In genomic region chrX:121569609-121570008, GRCh38 we compare ENCODE assay signal across 17 cellular contexts.
A peak's percentile ranks its signal among the peaks of the same experiment; 100 is the strongest.
DNase-seq lines count a peak whose midpoint lies in the region; ATAC-seq and TF ChIP-seq lines count a peak whose summit lies in the region.
"Had no signal": no experiment of that assay in that cellular context is flagged by ENCODE, and none has a peak within 500 bp of the region (broad histone marks: within the 10 kb centered on the region; RNA-seq: fewer than 3 reads in every experiment).

No MANE protein-coding gene starts in this region.

- intact Hi-C loops in dorsolateral prefrontal cortex (cut with DNase I), result no loop called here

- peak; percentile 82 for ATAC-seq in GM18870 (IDR thresholded peaks at IDR 0.05; ENCODE audit: unreplicated experiment)
- ATAC-seq in GM21786 (IDR thresholded peaks at IDR 0.05; ENCODE audit: unreplicated experiment), result peak; percentile 66
- peak; percentile 77 for ATAC-seq in HG03159 (IDR thresholded peaks at IDR 0.05; ENCODE audit: unreplicated experiment)
- peak; percentile 78 for ATAC-seq in stimulated activated memory B cell treated with anti-CD40 and anti-IgM and Interleukin-4, amounts not matched to agents 10 μg/mL and 1 μg/mL and 100 μg/mL, for 72 hours
- ATAC-seq: right lobe of liver; stimulated activated naive CD8-positive, alpha-beta T cell treated with anti-CD3 and anti-CD28 coated beads, Interleukin-15, Interleukin-2, amounts not matched to agents 100 U/mL and 50 U/mL, for 24 hours had no signal

- no peaks in the 10 kb centered on the region for H3K4me1 ChIP-seq in neural progenitor cell
- H3K4me1 ChIP-seq: BLaER1, esophagus muscularis mucosa, right lobe of liver had no signal

- H2AFZ ChIP-seq in neural progenitor cell (replicated peaks), result no peak overlapping the region

- no peaks in the 10 kb centered on the region for H3F3A ChIP-seq in neural progenitor cell (ENCODE audit: low read depth)

- H3K79me2 ChIP-seq in neural progenitor cell (ENCODE audit: low read depth), result no peaks in the 10 kb centered on the region

- H3K36me3 Mint-ChIP-seq in stimulated activated memory B cell treated with anti-CD40 and anti-IgM and Interleukin-4, amounts not matched to agents 10 μg/mL and 1 μg/mL and 100 μg/mL, for 72 hours, result no peaks in the 10 kb centered on the region
- no peaks in the 10 kb centered on the region for H3K36me3 Mint-ChIP-seq in neural progenitor cell

- no peak overlapping the region for H3K4me2 ChIP-seq in neural progenitor cell
- H3K4me2 ChIP-seq: BLaER1 had no signal

- H3K27me3 ChIP-seq in dorsolateral prefrontal cortex (peaks cover 0 to 17% (median 0%) of the 10 kb centered on the region in 45 donors), neural progenitor cell (no peaks in the 10 kb centered on the region)
- H3K27me3 ChIP-seq: BLaER1, esophagus muscularis mucosa, right lobe of liver had no signal

- peaks cover 4% of the 10 kb centered on the region for H3K4me1 Mint-ChIP-seq in stimulated activated memory B cell treated with anti-CD40 and anti-IgM and Interleukin-4, amounts not matched to agents 10 μg/mL and 1 μg/mL and 100 μg/mL, for 72 hours
- H3K4me1 Mint-ChIP-seq in neural progenitor cell, result no peaks in the 10 kb centered on the region
- H3K4me1 Mint-ChIP-seq: nephron had no signal

- no peak for TF ChIP-seq CTCF in dorsolateral prefrontal cortex (IDR thresholded peaks at IDR 0.05 in 54 of 56, conservative IDR thresholded peaks at IDR 0.05 in 2 of 56; ENCODE audit: low read depth in 1 of 56, partially characterized antibody in 56 of 56)
- TF ChIP-seq CTCF in neural progenitor cell (IDR thresholded peaks at IDR 0.05), result no peak

- no peaks in the 10 kb centered on the region for H3K9me3 ChIP-seq in neural progenitor cell (ENCODE audit: low read depth)
- H3K9me3 ChIP-seq: BLaER1, esophagus muscularis mucosa, right lobe of liver had no signal

- H3K9me3 Mint-ChIP-seq in stimulated activated memory B cell treated with anti-CD40 and anti-IgM and Interleukin-4, amounts not matched to agents 10 μg/mL and 1 μg/mL and 100 μg/mL, for 72 hours, result peaks cover 3% of the 10 kb centered on the region
- H3K9me3 Mint-ChIP-seq in neural progenitor cell, result peaks cover 5% of the 10 kb centered on the region

- no peaks in the 10 kb centered on the region for H3K36me3 ChIP-seq in neural progenitor cell
- H3K36me3 ChIP-seq: BLaER1, esophagus muscularis mucosa, right lobe of liver had no signal

- H4K20me1 ChIP-seq in neural progenitor cell (ENCODE audit: low read depth), result no peaks in the 10 kb centered on the region
- H4K20me1 ChIP-seq: BLaER1 had no signal

- no peaks in the 10 kb centered on the region for H3K27me3 Mint-ChIP-seq in stimulated activated memory B cell treated with anti-CD40 and anti-IgM and Interleukin-4, amounts not matched to agents 10 μg/mL and 1 μg/mL and 100 μg/mL, for 72 hours
- peaks cover 2% of the 10 kb centered on the region for H3K27me3 Mint-ChIP-seq in neural progenitor cell (ENCODE audit: insufficient read depth, low read depth)

- H3K27ac ChIP-seq in dorsolateral prefrontal cortex (no peak overlapping the region), neural progenitor cell (no peak overlapping the region)
- H3K27ac ChIP-seq: BLaER1, coronary artery, esophagus muscularis mucosa, right lobe of liver had no signal

- H3K9ac ChIP-seq in neural progenitor cell, result no peak overlapping the region
- H3K9ac ChIP-seq: BLaER1 had no signal

- no peak overlapping the region for H3K4me3 Mint-ChIP-seq in stimulated activated memory B cell treated with anti-CD40 and anti-IgM and Interleukin-4, amounts not matched to agents 10 μg/mL and 1 μg/mL and 100 μg/mL, for 72 hours
- no peak overlapping the region for H3K4me3 Mint-ChIP-seq in neural progenitor cell
- H3K4me3 Mint-ChIP-seq: nephron had no signal

- DNase-seq in dorsolateral prefrontal cortex (no peak), superior temporal gyrus (ENCODE audit: extremely low spot score) (no peak), neural progenitor cell (ENCODE audit: low spot score) (no peak)
- DNase-seq: activated CD4-positive, alpha-beta T cell treated with anti-CD3 and anti-CD28 coated beads, Interleukin-2, amount 50 U/mL, for 4 hours; amniotic stem cell; NCI-H2029; SHP77; stimulated activated naive CD8-positive, alpha-beta T cell treated with anti-CD3 and anti-CD28 coated beads, Interleukin-15, Interleukin-2, amounts not matched to agents 100 U/mL and 50 U/mL, for 24 hours had no signal

- H3K4me3 ChIP-seq in dorsolateral prefrontal cortex, result no peak overlapping the region
- H3K4me3 ChIP-seq in neural progenitor cell, result no peak overlapping the region
- H3K4me3 ChIP-seq: BLaER1, coronary artery, esophagus muscularis mucosa, right lobe of liver had no signal

- H3K27ac Mint-ChIP-seq in stimulated activated memory B cell treated with anti-CD40 and anti-IgM and Interleukin-4, amounts not matched to agents 10 μg/mL and 1 μg/mL and 100 μg/mL, for 72 hours, result no peak overlapping the region
- no peak overlapping the region for H3K27ac Mint-ChIP-seq in neural progenitor cell
- H3K27ac Mint-ChIP-seq: nephron had no signal
